19 cellular contexts compared by ENCODE assay signal in the genomic region with DNA sequence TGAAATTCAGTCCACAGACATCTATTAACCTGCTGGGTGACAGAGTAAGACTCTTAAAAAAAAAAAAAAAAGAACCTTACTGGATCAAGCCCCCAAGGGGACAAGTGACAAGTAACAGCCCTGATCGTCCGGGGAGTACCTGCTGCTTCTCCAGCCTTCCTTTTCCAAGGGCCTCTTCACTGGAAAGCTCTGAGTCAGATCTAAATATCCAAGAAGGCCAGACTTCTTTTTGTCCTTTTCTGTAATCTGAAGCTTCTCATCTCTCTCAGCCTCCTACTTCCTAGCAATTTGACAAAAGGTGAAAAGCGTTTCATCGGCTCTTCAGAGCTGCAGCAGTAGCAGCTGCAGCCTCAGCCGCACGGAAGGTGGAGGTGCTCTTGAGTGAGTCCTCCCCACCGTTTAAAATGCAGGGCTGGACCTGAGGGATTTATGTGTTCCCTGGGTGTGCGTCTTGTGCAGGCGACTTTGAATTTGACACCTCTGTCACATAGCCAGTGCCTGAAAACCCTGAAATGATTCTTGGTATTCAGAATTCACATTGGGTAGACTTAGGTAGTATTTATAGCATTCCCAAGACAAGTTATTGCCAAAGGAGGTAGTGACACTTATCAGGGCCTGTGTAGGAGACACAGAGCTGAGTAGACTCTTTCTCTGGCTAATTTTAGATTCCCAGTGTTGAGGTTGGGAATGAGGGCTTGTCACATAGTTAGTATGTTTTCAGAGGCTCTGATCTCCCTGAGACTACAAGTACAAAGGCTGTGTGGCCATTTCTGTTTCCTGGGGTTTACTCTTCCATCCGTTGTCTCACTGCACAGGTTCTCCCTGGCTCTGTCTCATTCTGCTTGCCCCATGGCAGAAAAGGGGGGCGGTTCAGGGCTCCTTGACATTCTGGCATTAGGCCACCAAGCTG.
DNase-seq lines count a peak whose midpoint lies in the region; ATAC-seq and TF ChIP-seq lines count a peak whose summit lies in the region.
"Had no signal": no experiment of that assay in that cellular context is flagged by ENCODE, and none has a peak within 500 bp of the region (broad histone marks: within the 10 kb centered on the region; RNA-seq: fewer than 3 reads in every experiment).

No MANE protein-coding gene starts in this region.

- ATAC-seq in WTC11 (no peak), left ventricle myocardium superior (peak; percentile 79), HG02763 (IDR thresholded peaks at IDR 0.05; ENCODE audit: unreplicated experiment) (no peak), left lung (no peak)
- no peak for ATAC-seq in activated CD8-positive, alpha-beta memory T cell treated with anti-CD3 and anti-CD28 coated beads, Interleukin-2, amount 10 ng/mL, durations not matched to agents 7 days and 5 days
- ATAC-seq: GM12878; stimulated activated memory B cell treated with anti-CD40 and anti-IgM and Interleukin-4, amounts not matched to agents 10 μg/mL and 1 μg/mL and 100 μg/mL, for 72 hours had no signal

- H3K36me3 ChIP-seq in sigmoid colon (no peaks in the 10 kb centered on the region), left lung (no peaks in the 10 kb centered on the region)
- H3K36me3 ChIP-seq: breast epithelium, neutrophil had no signal

- no peak for TF ChIP-seq POLR2A in sigmoid colon (IDR thresholded peaks at IDR 0.05)

- no peaks in the 10 kb centered on the region for H3K36me3 Mint-ChIP-seq in WTC11
- no peaks in the 10 kb centered on the region for H3K36me3 Mint-ChIP-seq in activated CD8-positive, alpha-beta memory T cell treated with anti-CD3 and anti-CD28 coated beads, Interleukin-2, amount 10 ng/mL, durations not matched to agents 7 days and 5 days
- H3K36me3 Mint-ChIP-seq: CD8-positive, alpha-beta memory T cell; stimulated activated memory B cell treated with anti-CD40 and anti-IgM and Interleukin-4, amounts not matched to agents 10 μg/mL and 1 μg/mL and 100 μg/mL, for 72 hours had no signal

- no peak for TF ChIP-seq CTCF in WTC11 (IDR thresholded peaks at IDR 0.05)
- TF ChIP-seq CTCF in sigmoid colon (IDR thresholded peaks at IDR 0.05), result no peak
- TF ChIP-seq CTCF in left lung (IDR thresholded peaks at IDR 0.05), result no peak

- no peaks in the 10 kb centered on the region for H3K27me3 ChIP-seq in sigmoid colon
- H3K27me3 ChIP-seq in left lung, result no peaks in the 10 kb centered on the region
- H3K27me3 ChIP-seq: breast epithelium, neutrophil had no signal

- peaks cover 2% of the 10 kb centered on the region for H3K27me3 Mint-ChIP-seq in WTC11 (ENCODE audit: low read depth)
- no peaks in the 10 kb centered on the region for H3K27me3 Mint-ChIP-seq in activated CD8-positive, alpha-beta memory T cell treated with anti-CD3 and anti-CD28 coated beads, Interleukin-2, amount 10 ng/mL, durations not matched to agents 7 days and 5 days
- H3K27me3 Mint-ChIP-seq: stimulated activated memory B cell treated with anti-CD40 and anti-IgM and Interleukin-4, amounts not matched to agents 10 μg/mL and 1 μg/mL and 100 μg/mL, for 72 hours had no signal

- no peaks in the 10 kb centered on the region for H3K9me3 Mint-ChIP-seq in WTC11
- no peaks in the 10 kb centered on the region for H3K9me3 Mint-ChIP-seq in activated CD8-positive, alpha-beta memory T cell treated with anti-CD3 and anti-CD28 coated beads, Interleukin-2, amount 10 ng/mL, durations not matched to agents 7 days and 5 days (ENCODE audit: low read depth)
- H3K9me3 Mint-ChIP-seq: CD8-positive, alpha-beta memory T cell; stimulated activated memory B cell treated with anti-CD40 and anti-IgM and Interleukin-4, amounts not matched to agents 10 μg/mL and 1 μg/mL and 100 μg/mL, for 72 hours had no signal

- H3K9me3 ChIP-seq in sigmoid colon (no peaks in the 10 kb centered on the region), left lung (no peaks in the 10 kb centered on the region)
- H3K9me3 ChIP-seq: breast epithelium, neutrophil had no signal

- POLR2A ChIA-PET in WTC11 (lab: Charles Lee), result interaction anchor here (0.7 kb wide), 1 partner anchor 82 kb away, joined by 3 read pairs; no protein-coding TSS in a partner anchor

- no peak for TF ChIP-seq EP300 in sigmoid colon (IDR thresholded peaks at IDR 0.05)

- H3K4me1 ChIP-seq in sigmoid colon (peaks cover 5 to 44% (median 43%) of the 10 kb centered on the region in 4 donors), left lung (no peaks in the 10 kb centered on the region)
- H3K4me1 ChIP-seq: breast epithelium had no signal

- 91 to 95% methylated on average over 11 of the region's 11 CpGs for WGBS in sigmoid colon, 2 donors

- DNase-seq in ELF-1 (ENCODE audit: low read depth, low spot score) (peak; percentile 66), WTC11 (ENCODE audit: low spot score) (no peak), left ventricle myocardium superior (no peak), sigmoid colon (peak; percentile 37), left lung (no peak)
- DNase-seq in stimulated activated CD4-positive, alpha-beta T cell treated with anti-CD3 and anti-CD28 coated beads, Interleukin-4, amount 100 ng/mL, for 24 hours, result no peak
- DNase-seq in activated CD8-positive, alpha-beta memory T cell treated with anti-CD3 and anti-CD28 coated beads, Interleukin-2, amount 10 ng/mL, durations not matched to agents 7 days and 5 days, result no peak
- DNase-seq: activated CD4-positive, alpha-beta T cell treated with anti-CD3 and anti-CD28 coated beads for 4 hours; activated naive CD4-positive, alpha-beta T cell treated with Interleukin-2 at 50 U/mL for 16 hours; CD8-positive, alpha-beta memory T cell; effector CD8-positive, alpha-beta T cell; MM.1S; NCI-H2081 treated with DMSO at 0.1 percent for 48 hours; small intestine had no signal

- peak overlapping the region; percentile 26; the same call in 1 of the 2 replicates for H3K27ac Mint-ChIP-seq in WTC11
- H3K27ac Mint-ChIP-seq in activated CD8-positive, alpha-beta memory T cell treated with anti-CD3 and anti-CD28 coated beads, Interleukin-2, amount 10 ng/mL, durations not matched to agents 7 days and 5 days, result no peak overlapping the region
- H3K27ac Mint-ChIP-seq: stimulated activated memory B cell treated with anti-CD40 and anti-IgM and Interleukin-4, amounts not matched to agents 10 μg/mL and 1 μg/mL and 100 μg/mL, for 72 hours had no signal

- H3K4me1 Mint-ChIP-seq in WTC11, result peaks cover 61% of the 10 kb centered on the region
- H3K4me1 Mint-ChIP-seq in activated CD8-positive, alpha-beta memory T cell treated with anti-CD3 and anti-CD28 coated beads, Interleukin-2, amount 10 ng/mL, durations not matched to agents 7 days and 5 days, result no peaks in the 10 kb centered on the region
- H3K4me1 Mint-ChIP-seq: CD8-positive, alpha-beta memory T cell; stimulated activated memory B cell treated with anti-CD40 and anti-IgM and Interleukin-4, amounts not matched to agents 10 μg/mL and 1 μg/mL and 100 μg/mL, for 72 hours had no signal

- H3K27ac ChIP-seq in sigmoid colon (peak overlapping the region in 3 of 4 donors; percentile 39 to 63 (median 58)), left lung (no peak overlapping the region)
- H3K27ac ChIP-seq: neutrophil had no signal

- intact Hi-C loops in left ventricle myocardium superior (cut with micrococcal nuclease) (no loop called here), sigmoid colon (cut with DNase I) (no loop called here), left lung (cut with DNase I) (no loop called here)

- CTCF ChIA-PET in WTC11 (lab: Charles Lee), result interaction anchor here (1.2 to 1.4 kb wide), 3 partner anchors 31 to 286 kb away, joined by 4 to 5 read pairs (median 4); no protein-coding TSS in a partner anchor
- CTCF ChIA-PET in activated CD8-positive, alpha-beta memory T cell treated with anti-CD3 and anti-CD28 coated beads, Interleukin-2, amount 10 ng/mL, durations not matched to agents 7 days and 5 days (lab: Charles Lee), result no interaction called here

- H3K4me3 ChIP-seq in sigmoid colon, result no peak overlapping the region
- no peak overlapping the region for H3K4me3 ChIP-seq in left lung
- H3K4me3 ChIP-seq: breast epithelium, GM12878 had no signal

- no peak overlapping the region for H3K4me3 Mint-ChIP-seq in WTC11
- H3K4me3 Mint-ChIP-seq in activated CD8-positive, alpha-beta memory T cell treated with anti-CD3 and anti-CD28 coated beads, Interleukin-2, amount 10 ng/mL, durations not matched to agents 7 days and 5 days, result no peak overlapping the region
- H3K4me3 Mint-ChIP-seq: CD8-positive, alpha-beta memory T cell; stimulated activated memory B cell treated with anti-CD40 and anti-IgM and Interleukin-4, amounts not matched to agents 10 μg/mL and 1 μg/mL and 100 μg/mL, for 72 hours had no signal

TF ChIP-seq in WTC11, 78 proteins besides CTCF, POLR2A, EP300 and RAD21:
- TF ChIP-seq ZNF121 (CRISPR knock-in tag; IDR thresholded peaks at IDR 0.05) (no peak), ZNF263 (CRISPR knock-in tag; IDR thresholded peaks at IDR 0.05; ENCODE audit: low read depth) (peak; percentile 42; the same call in 1 of the 2 replicates)

Comparison
In these comparisons a context has a peak if more than half of its experiments do, and no peak if none do; other contexts are left out.
1. DNase-seq: peak in ELF-1 (single experiment) and sigmoid colon (single experiment); none in WTC11 (single experiment), left ventricle myocardium superior (single experiment), stimulated activated CD4-positive, alpha-beta T cell treated with anti-CD3 and anti-CD28 coated beads, Interleukin-4, amount 100 ng/mL, for 24 hours (single experiment), left lung (0 of 2) and activated CD8-positive, alpha-beta memory T cell treated with anti-CD3 and anti-CD28 coated beads, Interleukin-2, amount 10 ng/mL, durations not matched to agents 7 days and 5 days (single experiment).
2. H3K27ac ChIP-seq: peak in sigmoid colon (3 of 4); none in left lung (0 of 2).